8 cellular contexts compared by ENCODE assay signal in genomic region chr9:35657327-35658143, GRCh38. TPM values are rescaled to one million over a fixed set of nuclear protein-coding genes. Genes with fewer than 3 reads are reported as not detected.
DNase-seq lines count a peak whose midpoint lies in the region; ATAC-seq lines count a peak whose summit lies in the region.

Gene RMRP, minus strand, starts transcription at chr9:35658019.

- H3K36me3 Mint-ChIP-seq in naive B cell, result no peaks in the 10 kb centered on the region
- peaks cover 22% of the 10 kb centered on the region for H3K36me3 Mint-ChIP-seq in stimulated activated memory B cell treated with anti-CD40 and anti-IgM and Interleukin-4, amounts not matched to agents 10 μg/mL and 1 μg/mL and 100 μg/mL, for 72 hours

- H2AFZ ChIP-seq in GM23248, result peak within 1 kb of the TSS; percentile 78

- no peaks in the 10 kb centered on the region for H3K27me3 ChIP-seq in GM23248 (replicated peaks; ENCODE audit: insufficient read depth)

- H3K36me3 ChIP-seq in GM23248 (ENCODE audit: low read depth), result peaks cover 5% of the 10 kb centered on the region; the same call in 1 of the 2 replicates

- H3F3A ChIP-seq in GM23248 (ENCODE audit: insufficient read depth), result peaks cover 31% of the 10 kb centered on the region

- peaks cover 23% of the 10 kb centered on the region for H3K4me1 ChIP-seq in GM23248 (ENCODE audit: insufficient read depth)

- in situ Hi-C loops in GM23248 (cut with MboI), result no loop called here

- peak within 1 kb of the TSS; percentile 98 to 100 (median 100) for H3K27ac Mint-ChIP-seq in naive B cell
- H3K27ac Mint-ChIP-seq in stimulated activated memory B cell treated with anti-CD40 and anti-IgM and Interleukin-4, amounts not matched to agents 10 μg/mL and 1 μg/mL and 100 μg/mL, for 72 hours, result peak within 1 kb of the TSS; percentile 99

- peaks cover 0 to 5% (median 5%) of the 10 kb centered on the region in 3 donors for H3K27me3 Mint-ChIP-seq in naive B cell
- H3K27me3 Mint-ChIP-seq in stimulated activated memory B cell treated with anti-CD40 and anti-IgM and Interleukin-4, amounts not matched to agents 10 μg/mL and 1 μg/mL and 100 μg/mL, for 72 hours, result no peaks in the 10 kb centered on the region

- peak within 1 kb of the TSS; percentile 75 to 94 (median 93) for H3K4me3 Mint-ChIP-seq in naive B cell
- peak within 1 kb of the TSS; percentile 94 for H3K4me3 Mint-ChIP-seq in stimulated activated memory B cell treated with anti-CD40 and anti-IgM and Interleukin-4, amounts not matched to agents 10 μg/mL and 1 μg/mL and 100 μg/mL, for 72 hours

- 2 to 4% methylated on average over 50 to 51 of the region's 52 CpGs for WGBS in GM23248 (ENCODE audit: low coverage in 1 of 2, low lambda C conversion rate in 2 of 2, missing lambda C conversion rate in 2 of 2), 2 experiments

- H3K79me2 ChIP-seq in GM23248 (ENCODE audit: insufficient read depth), result peaks cover 18% of the 10 kb centered on the region; the same call in 1 of the 2 replicates

- peak within 1 kb of the TSS; percentile 89 for H3K9ac ChIP-seq in GM23248

- DNase-seq in DMS79 (lab: John Stamatoyannopoulos, UW), result peak; percentile 98
- peak; percentile 100 for DNase-seq in GM23248
- DNase-seq in Kasumi-1 (lab: John Stamatoyannopoulos, UW), result peak; percentile 97
- DNase-seq in RPMI7951 (ENCODE audit: low read depth), result peak; percentile 99
- DNase-seq in activated T-helper 1 cell treated with anti-CD3 and anti-CD28 coated beads, Interleukin-2, amount 50 U/mL, for 16 hours (ENCODE audit: low read depth in 1 of 2, low spot score in 1 of 2), result peak; percentile 56 to 86
- peak; percentile 100 for DNase-seq in fibroblast of gingiva (ENCODE audit: low read depth)
- DNase-seq in naive B cell, result peak; percentile 91

- no peaks in the 10 kb centered on the region for H3K9me2 ChIP-seq in GM23248 (ENCODE audit: insufficient read depth)

- H3K9me3 ChIP-seq in GM23248 (ENCODE audit: low read depth), result no peaks in the 10 kb centered on the region

- peak within 1 kb of the TSS; percentile 90 for H3K4me3 ChIP-seq in GM23248

- H3K4me2 ChIP-seq in GM23248 (ENCODE audit: unreplicated experiment), result peak within 1 kb of the TSS; percentile 97

- peaks cover 56 to 81% (median 63%) of the 10 kb centered on the region in 3 donors for H3K4me1 Mint-ChIP-seq in naive B cell
- peaks cover 62% of the 10 kb centered on the region for H3K4me1 Mint-ChIP-seq in stimulated activated memory B cell treated with anti-CD40 and anti-IgM and Interleukin-4, amounts not matched to agents 10 μg/mL and 1 μg/mL and 100 μg/mL, for 72 hours

- ATAC-seq in naive B cell (ENCODE audit: low read depth in 2 of 2), result peak; percentile 76 to 78
- ATAC-seq in stimulated activated memory B cell treated with anti-CD40 and anti-IgM and Interleukin-4, amounts not matched to agents 10 μg/mL and 1 μg/mL and 100 μg/mL, for 72 hours, result peak; percentile 96

- H4K20me1 ChIP-seq in GM23248 (ENCODE audit: insufficient read depth), result no peaks in the 10 kb centered on the region

- peaks cover 0 to 5% (median 0%) of the 10 kb centered on the region in 7 donors for H3K9me3 Mint-ChIP-seq in naive B cell
- H3K9me3 Mint-ChIP-seq in stimulated activated memory B cell treated with anti-CD40 and anti-IgM and Interleukin-4, amounts not matched to agents 10 μg/mL and 1 μg/mL and 100 μg/mL, for 72 hours, result no peaks in the 10 kb centered on the region

- H3K27ac ChIP-seq in GM23248, result peak within 1 kb of the TSS; percentile 98

RNA-seq across cellular contexts. Expression of gene RMRP, which starts in this region (rescaled TPM):
- total RNA-seq in GM23248 (2014; rRNA removed; shearing (Covaris generic)), result 14,230 and 20,944 TPM in 2 replicates
- polyA plus RNA-seq in GM23248 (2016; fragmentation: Nextera tagmentation; extraction: Ambion mirVana) (not detected in 2 replicates), naive B cell (ENCODE audit: low read depth in 6 of 6) (10 to 100 TPM in 4 of 6 donors, not detected in 2; 41.0 to 72.3 (median 56.5) TPM)
- 19,023 and 39,221 TPM in 2 replicates for total RNA-seq in RPMI7951 (2014; rRNA removed; shearing (Covaris generic))

Comparison
In these comparisons a context has a peak if more than half of its experiments do, and no peak if none do; other contexts are left out.
1. Peak in every context shown above with its lines: DNase-seq, ATAC-seq, H3K4me3 ChIP-seq and H3K27ac ChIP-seq.